ENCODE assay signal across 21 cellular contexts in genomic region chr2:85429213-85429923, GRCh38. TPM values are rescaled to one million over a fixed set of nuclear protein-coding genes. Genes with fewer than 3 reads are reported as not detected.
DNase-seq lines count a peak whose midpoint lies in the region; ATAC-seq and TF ChIP-seq lines count a peak whose summit lies in the region.
"Had no signal": no experiment of that assay in that cellular context is flagged by ENCODE, and none has a peak within 500 bp of the region (broad histone marks: within the 10 kb centered on the region; RNA-seq: fewer than 3 reads in every experiment).

No MANE protein-coding gene starts in this region.

- no peak overlapping the region for H3K4me2 ChIP-seq in Karpas-422 (ENCODE audit: low read depth, low read length, poor library complexity, severe bottlenecking)
- H3K4me2 ChIP-seq: KMS-11 had no signal

- no peaks in the 10 kb centered on the region for H3K36me3 Mint-ChIP-seq in CD8-positive, alpha-beta memory T cell
- no peaks in the 10 kb centered on the region for H3K36me3 Mint-ChIP-seq in progenitor cell of endocrine pancreas (ENCODE audit: insufficient read depth)
- H3K36me3 Mint-ChIP-seq: activated CD8-positive, alpha-beta memory T cell treated with anti-CD3 and anti-CD28 coated beads, Interleukin-2, amount 10 ng/mL, durations not matched to agents 7 days and 5 days had no signal

- no peaks in the 10 kb centered on the region for H3K4me1 ChIP-seq in CD8-positive, alpha-beta memory T cell (ENCODE audit: insufficient read depth, low read length)
- H3K4me1 ChIP-seq in Karpas-422 (ENCODE audit: low read length): peaks cover 41% of the 10 kb centered on the region

- H3K9me2 ChIP-seq in Karpas-422 (replicated peaks; ENCODE audit: insufficient read depth, low read length): no peaks in the 10 kb centered on the region

- H3K4me1 Mint-ChIP-seq in CD8-positive, alpha-beta memory T cell: no peaks in the 10 kb centered on the region
- H3K4me1 Mint-ChIP-seq in progenitor cell of endocrine pancreas (ENCODE audit: low read depth): no peaks in the 10 kb centered on the region
- H3K4me1 Mint-ChIP-seq: activated B cell treated with CpG ODN at 0.5 μM for 24 hours; activated CD8-positive, alpha-beta memory T cell treated with anti-CD3 and anti-CD28 coated beads, Interleukin-2, amount 10 ng/mL, durations not matched to agents 7 days and 5 days had no signal

- H3K27ac Mint-ChIP-seq in CD8-positive, alpha-beta memory T cell: peak overlapping the region in 2 of 8 donors; percentile 15 to 90
- H3K27ac Mint-ChIP-seq in progenitor cell of endocrine pancreas: peak overlapping the region; percentile 27
- H3K27ac Mint-ChIP-seq: activated B cell treated with CpG ODN at 0.5 μM for 24 hours; activated CD8-positive, alpha-beta memory T cell treated with anti-CD3 and anti-CD28 coated beads, Interleukin-2, amount 10 ng/mL, durations not matched to agents 7 days and 5 days; T-helper 2 cell treated with Interferon-gamma antibody and Interleukin-4, amounts not matched to agents 5 μg/mL and 100 μg/mL, for 36 hours had no signal

- POLR2A ChIA-PET in CD8-positive, alpha-beta memory T cell (lab: Charles Lee): interaction anchor here (0.7 kb wide), 1 partner anchor 74 kb away, joined by 3 read pairs; the partner anchor contains the start of gene ELMOD3

- no peaks in the 10 kb centered on the region for H3K9me3 Mint-ChIP-seq in CD8-positive, alpha-beta memory T cell
- H3K9me3 Mint-ChIP-seq in progenitor cell of endocrine pancreas (ENCODE audit: low read depth): no peaks in the 10 kb centered on the region
- H3K9me3 Mint-ChIP-seq: activated B cell treated with CpG ODN at 0.5 μM for 24 hours; T-helper 2 cell treated with Interferon-gamma antibody and Interleukin-4, amounts not matched to agents 5 μg/mL and 100 μg/mL, for 36 hours had no signal

- no peaks in the 10 kb centered on the region for H4K20me1 ChIP-seq in Karpas-422 (ENCODE audit: insufficient read depth, low read depth, low read length)

- no peak overlapping the region for H3K4me3 Mint-ChIP-seq in CD8-positive, alpha-beta memory T cell
- no peak overlapping the region for H3K4me3 Mint-ChIP-seq in progenitor cell of endocrine pancreas (ENCODE audit: low read depth)
- H3K4me3 Mint-ChIP-seq: activated B cell treated with CpG ODN at 0.5 μM for 24 hours; activated CD8-positive, alpha-beta memory T cell treated with anti-CD3 and anti-CD28 coated beads, Interleukin-2, amount 10 ng/mL, durations not matched to agents 7 days and 5 days; T-helper 2 cell treated with Interferon-gamma antibody and Interleukin-4, amounts not matched to agents 5 μg/mL and 100 μg/mL, for 36 hours had no signal

- no peak overlapping the region for H3K4me3 ChIP-seq in CD8-positive, alpha-beta memory T cell (ENCODE audit: low read length)
- H3K4me3 ChIP-seq in Karpas-422 (ENCODE audit: low read length): no peak overlapping the region
- H3K4me3 ChIP-seq: heart left ventricle, lung, suprapubic skin had no signal

- no peaks in the 10 kb centered on the region for H3K9me3 ChIP-seq in CD8-positive, alpha-beta memory T cell (ENCODE audit: low read length)
- H3K9me3 ChIP-seq in Karpas-422 (ENCODE audit: low read length): no peaks in the 10 kb centered on the region
- H3K9me3 ChIP-seq: heart left ventricle, suprapubic skin had no signal

- TF ChIP-seq CTCF in progenitor cell of endocrine pancreas (IDR thresholded peaks at IDR 0.05; ENCODE audit: unreplicated experiment): no peak

- ATAC-seq in HG03025 (IDR thresholded peaks at IDR 0.05; ENCODE audit: low FRiP score, unreplicated experiment): no peak
- ATAC-seq in GM18867 (IDR thresholded peaks at IDR 0.05; ENCODE audit: unreplicated experiment): no peak
- ATAC-seq: activated CD8-positive, alpha-beta memory T cell treated with anti-CD3 and anti-CD28 coated beads, Interleukin-2, amount 10 ng/mL, durations not matched to agents 7 days and 5 days; heart left ventricle had no signal

- CTCF ChIA-PET in CD8-positive, alpha-beta memory T cell (lab: Charles Lee): interaction anchor here (1.2 to 2.0 kb wide), 4 partner anchors 8 to 124 kb away, joined by 3 to 7 read pairs (median 4); partner anchors contain the start of gene MAT2A

- H3K79me2 ChIP-seq in Karpas-422 (ENCODE audit: low read length): no peaks in the 10 kb centered on the region

- H3K27me3 ChIP-seq in CD8-positive, alpha-beta memory T cell (ENCODE audit: insufficient read depth, low read length, poor library complexity, severe bottlenecking): no peaks in the 10 kb centered on the region
- H3K27me3 ChIP-seq in Karpas-422 (ENCODE audit: low read length): no peaks in the 10 kb centered on the region
- H3K27me3 ChIP-seq: heart left ventricle, suprapubic skin had no signal

- no peak overlapping the region; the same call in 1 of the 2 replicates for H3K9ac ChIP-seq in Karpas-422 (ENCODE audit: low read length)
- H3K9ac ChIP-seq: KMS-11 had no signal

- no peak for DNase-seq in CD8-positive, alpha-beta memory T cell
- peak; percentile 41 for DNase-seq in Karpas-422
- peak in 10 of 61 donors; percentile 10 to 54 (median 34) for DNase-seq in caudate nucleus (lab: John Stamatoyannopoulos, UW)
- DNase-seq in progenitor cell of endocrine pancreas (ENCODE audit: low spot score, unreplicated experiment): no peak
- no peak for DNase-seq in hepatic stellate cell (ENCODE audit: low spot score)
- DNase-seq: activated B cell treated with CpG ODN at 0.5 μM for 24 hours; activated CD8-positive, alpha-beta memory T cell treated with anti-CD3 and anti-CD28 coated beads, Interleukin-2, amount 10 ng/mL, durations not matched to agents 7 days and 5 days; activated effector memory CD4-positive, alpha-beta T cell treated with anti-CD3 and anti-CD28 coated beads, Interleukin-2, amount 50 U/mL, for 16 hours; aorta; DMS53; GOT3; heart left ventricle; NCI-H1105 treated with DMSO at 0.1 percent for 48 hours; NCI-H69; stimulated activated CD4-positive, alpha-beta T cell treated with anti-CD3 and anti-CD28 coated beads, Interleukin-4, amount 100 ng/mL, for 1 hour had no signal

- H3K27me3 Mint-ChIP-seq in CD8-positive, alpha-beta memory T cell: no peaks in the 10 kb centered on the region
- H3K27me3 Mint-ChIP-seq in progenitor cell of endocrine pancreas: no peaks in the 10 kb centered on the region
- H3K27me3 Mint-ChIP-seq: activated B cell treated with CpG ODN at 0.5 μM for 24 hours; activated CD8-positive, alpha-beta memory T cell treated with anti-CD3 and anti-CD28 coated beads, Interleukin-2, amount 10 ng/mL, durations not matched to agents 7 days and 5 days had no signal

- H3K36me3 ChIP-seq in CD8-positive, alpha-beta memory T cell (ENCODE audit: insufficient read depth, low read length): no peaks in the 10 kb centered on the region
- H3K36me3 ChIP-seq in Karpas-422 (ENCODE audit: insufficient read depth, low read length): no peaks in the 10 kb centered on the region
- H3K36me3 ChIP-seq: heart left ventricle, suprapubic skin had no signal

- peak overlapping the region; percentile 2 for H3K27ac ChIP-seq in CD8-positive, alpha-beta memory T cell (ENCODE audit: low read depth, low read length)
- H3K27ac ChIP-seq in Karpas-422 (ENCODE audit: low read length) (no peak overlapping the region), caudate nucleus (ENCODE audit: low read depth, low read length) (peak overlapping the region; percentile 99)
- H3K27ac ChIP-seq: KMS-11, suprapubic skin had no signal

- no peak overlapping the region for H2AFZ ChIP-seq in Karpas-422 (ENCODE audit: low read length)

RNA-seq across cellular contexts. Expression of gene SH2D6, which starts 10.9 kb away (rescaled TPM):
- total RNA-seq in CD8-positive, alpha-beta memory T cell: 1 to 10 TPM in 1 of 2 experiments, under 1 TPM in 1; 0.63 to 1.4 TPM
- polyA plus RNA-seq in CD8-positive, alpha-beta memory T cell: not detected
- 0.32 and 0.37 TPM in 2 replicates for total RNA-seq in Karpas-422 (2014; rRNA removed; shearing (Covaris generic); ENCODE audit: low replicate concordance)
- total RNA-seq in progenitor cell of endocrine pancreas: 0.29 and 0.71 TPM in 2 replicates
- total RNA-seq: aorta, heart left ventricle, suprapubic skin had no signal
- polyA plus RNA-seq: heart left ventricle had no signal

RNA-seq across cellular contexts. Expression of gene CAPG, which starts 19.2 kb away (rescaled TPM):
- 10 to 100 TPM; 22.3 to 22.8 TPM for total RNA-seq in CD8-positive, alpha-beta memory T cell
- 36.0 TPM for polyA plus RNA-seq in CD8-positive, alpha-beta memory T cell
- 0.63 and 7.4 TPM in 2 replicates for total RNA-seq in Karpas-422 (2014; rRNA removed; shearing (Covaris generic); ENCODE audit: low replicate concordance)
- 56.1 and 56.5 TPM in 2 replicates for total RNA-seq in progenitor cell of endocrine pancreas
